Comparison of ENCODE assay signal across 15 cellular contexts in the genomic region with DNA sequence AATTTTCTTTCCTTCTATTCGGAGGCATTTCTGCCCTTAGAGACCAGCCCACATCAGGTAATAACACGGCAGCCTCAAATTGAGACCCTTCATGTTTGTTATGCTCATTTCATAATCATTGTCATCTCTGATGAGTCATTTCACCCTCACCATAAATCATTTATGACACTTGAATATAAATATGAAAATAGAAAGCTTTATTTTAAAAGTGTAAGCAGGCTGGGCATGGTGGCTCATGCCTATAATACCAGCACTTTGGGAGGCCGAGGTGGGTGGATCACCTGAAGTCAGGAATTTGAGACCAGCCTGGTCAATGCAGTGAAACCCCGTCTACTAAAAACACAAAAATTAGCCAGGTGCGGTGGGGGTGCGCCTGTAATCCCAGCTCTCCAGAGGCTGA. TPM values are rescaled to one million over a fixed set of nuclear protein-coding genes. Genes with fewer than 3 reads are reported as not detected.
DNase-seq lines count a peak whose midpoint lies in the region; ATAC-seq, FAIRE-seq and TF ChIP-seq lines count a peak whose summit lies in the region.
"Had no signal": no experiment of that assay in that cellular context is flagged by ENCODE, and none has a peak within 500 bp of the region (broad histone marks: within the 10 kb centered on the region; RNA-seq: fewer than 3 reads in every experiment).

No MANE protein-coding gene starts in this region.

- H3K9ac ChIP-seq in HCT116 (ENCODE audit: low read length): no peak overlapping the region
- H3K9ac ChIP-seq in keratinocyte (ENCODE audit: control insufficient read depth, extremely low read depth, insufficient read depth, low read length): peak overlapping the region; percentile 35

- H3K9me1 ChIP-seq in keratinocyte (ENCODE audit: control insufficient read depth, extremely low read depth, insufficient read depth, low read length): no peaks in the 10 kb centered on the region

- H3K9me3 ChIP-seq in HCT116 (ENCODE audit: control insufficient read depth in 1 of 2, insufficient read depth in 1 of 2, low read depth in 1 of 2, low read length in 2 of 2) (no peaks in the 10 kb centered on the region; a peak in 1 of 4 replicates), PC-9 (ENCODE audit: insufficient read depth, low read depth) (peaks cover 12% of the 10 kb centered on the region), keratinocyte (ENCODE audit: control insufficient read depth, low read depth, low read length) (peaks cover 6% of the 10 kb centered on the region)
- H3K9me3 ChIP-seq: SJSA1 had no signal

- H4K20me1 ChIP-seq in HCT116 (ENCODE audit: insufficient read depth): no peaks in the 10 kb centered on the region
- no peaks in the 10 kb centered on the region for H4K20me1 ChIP-seq in PC-9 (ENCODE audit: insufficient read depth)
- no peaks in the 10 kb centered on the region for H4K20me1 ChIP-seq in keratinocyte (ENCODE audit: control insufficient read depth, extremely low read depth, insufficient read depth, low read length)

- DNase-seq in HCT116 (ENCODE audit: low read depth, low spot score) (no peak), PC-9 (peak; percentile 88 to 98), bronchial epithelial cell (ENCODE audit: low read depth) (peak; percentile 69), keratinocyte (ENCODE audit: low read depth, low spot score) (no peak), NOMO-1 treated with dmso at 0.1 percent for 144 hours (lab: John Stamatoyannopoulos, UW; ENCODE audit: unreplicated experiment) (no peak), HUDEP-2 (lab: John Stamatoyannopoulos, UW; ENCODE audit: unreplicated experiment in 76 of 76) (no peak)
- DNase-seq: GDM1, H9, NCI-H1694 treated with DMSO at 0.1 percent for 48 hours, NCI-H510A treated with DMSO at 0.1 percent for 48 hours, NCI-H774, SW 1271 had no signal

- H3K4me2 ChIP-seq in HCT116 (ENCODE audit: low read length) (no peak overlapping the region), PC-9 (peak overlapping the region; percentile 64), keratinocyte (ENCODE audit: control insufficient read depth, extremely low read depth, insufficient read depth, low read depth, low read length) (peak overlapping the region; percentile 25)

- dilution Hi-C loops in keratinocyte (cut with MboI; ENCODE audit: extremely low pct_ligation_motif_present, low sequenced_read_pairs): no loop called here

- H3K79me2 ChIP-seq in HCT116 (ENCODE audit: insufficient read depth, low read length): no peaks in the 10 kb centered on the region
- no peaks in the 10 kb centered on the region for H3K79me2 ChIP-seq in PC-9 (ENCODE audit: low read depth)
- H3K79me2 ChIP-seq in keratinocyte (ENCODE audit: control insufficient read depth, insufficient read depth, low read length): no peaks in the 10 kb centered on the region

- no peak for TF ChIP-seq POLR2A in HCT116 (IDR thresholded peaks at IDR 0.05; ENCODE audit: borderline replicate concordance, extremely low read depth, insufficient read depth, insufficient read length)

- intact Hi-C loops in HCT116 (cut with micrococcal nuclease) (no loop called here), PC-9 (cut with micrococcal nuclease; ENCODE audit: unreplicated experiment) (loop anchor here (1.0 kb wide), 1 partner anchor 35 kb away; no protein-coding TSS in a partner anchor)

- H3K36me3 ChIP-seq in HCT116 (ENCODE audit: control insufficient read depth in 1 of 2, insufficient read depth in 2 of 2, low read length in 2 of 2): no peaks in the 10 kb centered on the region
- no peaks in the 10 kb centered on the region; the same call in 1 of the 2 replicates for H3K36me3 ChIP-seq in PC-9 (ENCODE audit: low read depth)
- H3K36me3 ChIP-seq in bronchial epithelial cell (ENCODE audit: control insufficient read depth, insufficient read depth, low read length): no peaks in the 10 kb centered on the region
- no peaks in the 10 kb centered on the region for H3K36me3 ChIP-seq in keratinocyte (ENCODE audit: control insufficient read depth in 2 of 2, extremely low read depth in 1 of 2, insufficient read depth in 2 of 2, low read length in 2 of 2)
- H3K36me3 ChIP-seq: SJSA1 had no signal

- POLR2A ChIA-PET in HCT116 (lab: Charles Lee): no interaction called here
- POLR2A ChIA-PET in PC-9 (lab: Charles Lee; ENCODE audit: unreplicated experiment): interaction anchor here (0.5 to 1.2 kb wide), 8 partner anchors 15 to 171 kb away, joined by 4 to 23 read pairs (median 10); a partner anchor contains a TSS

- ATAC-seq in HCT116 (no peak), HG03354 (IDR thresholded peaks at IDR 0.05; ENCODE audit: poor library complexity, severe bottlenecking, unreplicated experiment) (no peak)

- no peak for TF ChIP-seq RAD21 in HCT116 (IDR thresholded peaks at IDR 0.05; ENCODE audit: low read depth)

- H3K27ac ChIP-seq in HCT116 (ENCODE audit: low read depth, low read length) (no peak overlapping the region), PC-9 (peak overlapping the region; percentile 71), keratinocyte (ENCODE audit: control insufficient read depth, insufficient read depth, low read length) (peak overlapping the region; percentile 37)
- H3K27ac ChIP-seq: SJSA1 had no signal

- H3K4me3 ChIP-seq in HCT116 (replicated peaks in 1 of 2; ENCODE audit: low read depth in 1 of 2, low read length in 2 of 2) (no peak overlapping the region), PC-9 (peak overlapping the region; percentile 12; the same call in 1 of the 2 replicates), bronchial epithelial cell (ENCODE audit: low read depth, low read length) (no peak overlapping the region), keratinocyte (ENCODE audit: control insufficient read depth in 2 of 3, extremely low read depth in 1 of 3, insufficient read depth in 2 of 3, low read depth in 1 of 3, low read length in 3 of 3) (no peak overlapping the region)
- H3K4me3 ChIP-seq: SJSA1 had no signal

- no peak for FAIRE-seq in bronchial epithelial cell (lab: Jason Lieb, UNC)
- FAIRE-seq in keratinocyte (lab: Jason Lieb, UNC): no peak

- RAD21 ChIA-PET in HCT116 (lab: Charles Lee; ENCODE audit: low non-redundant PET in 1 of 2, low total read pairs in 2 of 2, uncharacterized antibody in 2 of 2, unreplicated experiment in 2 of 2): no interaction called here

- BruUV-seq in HCT116 (replicated peaks; lab: Mats Ljungman, UMichigan) (no TSS peak), PC-9 (replicated peaks; lab: Mats Ljungman, UMichigan) (no TSS peak)

- TF ChIP-seq CTCF in HCT116 (IDR thresholded peaks at IDR 0.05 in 2 of 3, conservative IDR thresholded peaks at IDR 0.05 in 1 of 3; ENCODE audit: borderline replicate concordance in 1 of 3, insufficient read depth in 1 of 3, low read depth in 2 of 3, low read length in 2 of 3) (no peak), PC-9 (conservative IDR thresholded peaks at IDR 0.05) (no peak), bronchial epithelial cell (IDR thresholded peaks at IDR 0.05; ENCODE audit: insufficient read depth, low read length, severe bottlenecking) (no peak), keratinocyte (optimal IDR thresholded peaks at IDR 0.05 in 1 of 3, IDR thresholded peaks at IDR 0.05 in 1 of 3, conservative IDR thresholded peaks at IDR 0.05 in 1 of 3; ENCODE audit: extremely low read depth in 1 of 3, insufficient read depth in 2 of 3, low read length in 3 of 3) (no peak)

- H3K4me1 ChIP-seq in HCT116 (ENCODE audit: control insufficient read depth in 1 of 2, insufficient read depth in 2 of 2, low read length in 2 of 2) (peaks cover 6 to 13% of the 10 kb centered on the region in 2 experiments; a peak in 3 of 4 replicates), PC-9 (replicated peaks; ENCODE audit: insufficient read depth) (peaks cover 34% of the 10 kb centered on the region), keratinocyte (ENCODE audit: control insufficient read depth, extremely low read depth, insufficient read depth, low read length) (peaks cover 22% of the 10 kb centered on the region)
- H3K4me1 ChIP-seq: SJSA1 had no signal

- H3K27me3 ChIP-seq in HCT116 (ENCODE audit: insufficient read depth, low read length) (no peaks in the 10 kb centered on the region), PC-9 (ENCODE audit: insufficient read depth, low read depth) (no peaks in the 10 kb centered on the region), bronchial epithelial cell (ENCODE audit: control insufficient read depth, insufficient read depth, low read length) (no peaks in the 10 kb centered on the region), keratinocyte (ENCODE audit: control insufficient read depth, extremely low read depth, insufficient read depth, low read length) (no peaks in the 10 kb centered on the region)
- H3K27me3 ChIP-seq: SJSA1 had no signal

- peaks cover 22% of the 10 kb centered on the region for H3F3A ChIP-seq in PC-9 (ENCODE audit: insufficient read depth, low read depth)

- H2AFZ ChIP-seq in HCT116 (ENCODE audit: low read depth, low read length, poor library complexity, severe bottlenecking) (peak overlapping the region; percentile 12), PC-9 (no peak overlapping the region), keratinocyte (ENCODE audit: control insufficient read depth, low read length) (no peak overlapping the region)

- no peaks in the 10 kb centered on the region for H3K9me2 ChIP-seq in HCT116 (ENCODE audit: insufficient read depth)
- H3K9me2 ChIP-seq in PC-9 (ENCODE audit: insufficient read depth): no peaks in the 10 kb centered on the region; the same call in 1 of the 2 replicates

- CTCF ChIA-PET in HCT116 (lab: Charles Lee): no interaction called here
- CTCF ChIA-PET in PC-9 (lab: Charles Lee): interaction anchor here (0.6 to 1.1 kb wide), 3 partner anchors 24 to 195 kb away, joined by 3 to 11 read pairs (median 4); no protein-coding TSS in a partner anchor

TF ChIP-seq in HCT116, 20 proteins besides CTCF, POLR2A, EP300 and RAD21 (continues in another document):
- TF ChIP-seq SP1 (IDR thresholded peaks at IDR 0.05; ENCODE audit: low read depth) (no peak), EZH2 (IDR thresholded peaks at IDR 0.05) (no peak), EGR1 (IDR thresholded peaks at IDR 0.05; ENCODE audit: low read depth) (no peak), TCF7L2 (IDR thresholded peaks at IDR 0.05; ENCODE audit: borderline replicate concordance, extremely low read depth, insufficient read depth, insufficient read length) (no peak), SRF (IDR thresholded peaks at IDR 0.05; ENCODE audit: low read depth) (no peak), FOSL1 (IDR thresholded peaks at IDR 0.05; ENCODE audit: low read depth) (peak; percentile 48; the same call in 1 of the 2 replicates)

RNA-seq across cellular contexts. Expression of a gene that starts 57.4 kb away (rescaled TPM):
- total RNA-seq in HCT116 (2021; ENCODE audit: unreplicated experiment) (71.5 TPM), PC-9 (2021) (324 and 342 TPM in 2 replicates), bronchial epithelial cell (114 and 137 TPM in 2 replicates)
- 27.5 and 28.7 TPM in 2 replicates for polyA plus RNA-seq in HCT116 (2012)
- polyA plus RNA-seq in keratinocyte: 109 to 159 TPM (median 120 TPM) in 3 replicates
- 54.6 TPM for polyA plus RNA-seq in keratinocyte (2011; ENCODE audit: low read depth)
- polyA plus RNA-seq in keratinocyte (2011; cell fraction: cytosol; rRNA removed): 58.5 and 79.5 TPM in 2 replicates
- polyA plus RNA-seq in keratinocyte (2011; cell fraction: nucleus; rRNA removed): 351 and 352 TPM in 2 replicates
- 75.7 and 124 TPM in 2 replicates for polyA plus RNA-seq in keratinocyte (2012; ENCODE audit: low replicate concordance)
- 306 to 451 TPM (median 333 TPM) in 3 replicates for polyA minus RNA-seq in keratinocyte
- 216 TPM for polyA minus RNA-seq in keratinocyte (2011; cell fraction: cytosol; rRNA and poly(A)+ RNA removed)
- polyA minus RNA-seq in keratinocyte (2011; cell fraction: nucleus; rRNA and poly(A)+ RNA removed): 624 and 980 TPM in 2 replicates
- polyA plus RNA-seq: CD14-positive monocyte had no signal

Comparison
In these comparisons a context has a peak if more than half of its experiments do, and no peak if none do; other contexts are left out.
1. DNase-seq: peak in PC-9 (2 of 2) and bronchial epithelial cell (single experiment); none in HCT116 (single experiment), keratinocyte (single experiment), NOMO-1 treated with dmso at 0.1 percent for 144 hours (single experiment) and HUDEP-2 (0 of 76).